1 cellular context compared by ENCODE assay signal in the genomic region with DNA sequence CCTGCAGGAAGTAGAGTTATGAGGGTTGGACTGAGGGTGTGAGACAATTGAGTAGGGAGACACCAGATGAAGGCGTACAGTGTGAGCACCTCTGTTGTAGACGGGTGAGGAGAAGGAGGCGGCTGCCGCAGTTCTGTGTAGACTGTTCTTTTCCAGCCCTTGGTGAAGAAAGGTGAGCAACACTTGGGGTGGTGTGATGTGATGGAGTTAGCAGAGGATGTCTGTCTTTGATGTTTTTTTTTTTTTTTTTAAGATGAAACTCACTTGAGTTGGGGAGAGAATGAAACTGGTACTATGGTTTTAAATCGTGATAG.
TF ChIP-seq lines count a peak whose summit lies in the region.

No MANE protein-coding gene starts in this region.

TF ChIP-seq in GM23338, 12 proteins besides CTCF, POLR2A, EP300 and RAD21:
- no peak for TF ChIP-seq ZNF462 (CRISPR knock-in tag; IDR thresholded peaks at IDR 0.05)
- TF ChIP-seq ETS1 (IDR thresholded peaks at IDR 0.05) = no peak
- TF ChIP-seq REST (IDR thresholded peaks at IDR 0.05; ENCODE audit: unreplicated experiment) = no peak
- TF ChIP-seq ZNF331 (CRISPR knock-in tag; IDR thresholded peaks at IDR 0.05; ENCODE audit: low read depth) = no peak
- TF ChIP-seq ZNF114 (CRISPR knock-in tag; IDR thresholded peaks at IDR 0.05) = no peak
- TF ChIP-seq JUNB (IDR thresholded peaks at IDR 0.05; ENCODE audit: unreplicated experiment) = no peak
- no peak for TF ChIP-seq STAT1 (IDR thresholded peaks at IDR 0.05; ENCODE audit: unreplicated experiment)
- no peak for TF ChIP-seq EZH2 (IDR thresholded peaks at IDR 0.05; ENCODE audit: low read depth, unreplicated experiment)
- TF ChIP-seq POLR2AphosphoS5 (IDR thresholded peaks at IDR 0.05; ENCODE audit: low read depth) = no peak
- no peak for TF ChIP-seq EZH2phosphoT487 (IDR thresholded peaks at IDR 0.05; ENCODE audit: unreplicated experiment)
- no peak for TF ChIP-seq NANOG (IDR thresholded peaks at IDR 0.05; ENCODE audit: borderline replicate concordance)
